In the genomic region with DNA sequence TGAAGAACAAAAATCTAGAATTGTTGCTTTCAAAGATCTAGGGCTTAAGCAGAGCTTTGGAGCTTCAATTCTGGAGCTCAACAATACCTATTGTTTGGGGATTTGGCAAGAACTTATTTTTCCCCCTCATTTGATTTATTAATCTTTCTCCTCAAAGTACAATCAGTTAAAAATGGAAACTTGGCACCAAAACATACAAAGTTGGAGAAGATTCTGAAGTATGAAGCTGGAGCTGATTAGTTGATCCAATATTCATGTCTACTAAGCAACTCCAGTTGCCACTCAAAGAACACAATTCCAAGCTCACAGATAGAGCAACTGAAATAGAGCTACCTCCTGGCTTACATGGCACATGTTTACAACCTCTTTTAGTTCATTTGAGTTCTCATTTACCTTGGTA, we compare ENCODE assay signal across 28 cellular contexts. TPM values are rescaled to one million over a fixed set of nuclear protein-coding genes. Genes with fewer than 3 reads are reported as not detected.
"Had no signal": no experiment of that assay in that cellular context is flagged by ENCODE, and none has a peak within 500 bp of the region (broad histone marks: within the 10 kb centered on the region; RNA-seq: fewer than 3 reads in every experiment).

No MANE protein-coding gene starts in this region.

- DNase-seq: activated CD4-positive, alpha-beta T cell treated with anti-CD3 and anti-CD28 coated beads for 4 hours; activated CD4-positive, alpha-beta T cell treated with anti-CD3 and anti-CD28 coated beads, Interleukin-2, amount 50 U/mL, for 48 hours; activated CD8-positive, alpha-beta memory T cell treated with anti-CD3 and anti-CD28 coated beads for 24 hours; activated gamma-delta T cell; activated naive CD4-positive, alpha-beta T cell treated with anti-CD3 and anti-CD28 coated beads, Interleukin-2, amount 50 U/mL, for 16 hours; activated T-cell treated with anti-CD3 and anti-CD28 coated beads, Interleukin-2, amount 50 U/mL, for 1 hour; amygdala; cerebellar nuclear complex; cortex of kidney; head of caudate nucleus; hippocampal formation; immature natural killer cell; lower lobe of right lung; mesendoderm; nephron progenitor cell; ovary; right cardiac atrium; SHP77 treated with DMSO at 0.1 percent for 48 hours; spleen; stimulated activated naive CD4-positive, alpha-beta T cell treated with Interleukin-2 at 50 U/mL for 16 hours; thyroid gland; upper lobe of left lung had no signal

- H3K27me3 ChIP-seq: ovary, thyroid gland, upper lobe of left lung had no signal

- H3K36me3 ChIP-seq: lower lobe of right lung, ovary, spleen, thyroid gland, upper lobe of left lung had no signal

- ATAC-seq: esophagus mucosa, left lobe of liver, lower lobe of right lung, right cardiac atrium had no signal

- H3K4me3 ChIP-seq: lower lobe of right lung, ovary, SK-N-MC, spleen, thyroid gland, upper lobe of left lung had no signal

- H3K27ac ChIP-seq: lower lobe of right lung, SK-N-MC, thyroid gland, VCaP had no signal

- H3K9me3 ChIP-seq: lower lobe of right lung, ovary, spleen, thyroid gland, upper lobe of left lung had no signal

RNA-seq across cellular contexts. Expression of a gene that starts 3.8 kb away (rescaled TPM):
- total RNA-seq: mononuclear cell; T-helper 1 cell treated with Interleukin-12 subunit alpha and Interleukin-12 subunit beta and Interleukin-4 antibody, amounts not matched to agents 30 ng/mL and 1 ng/mL, for 36 hours had no signal
- polyA plus RNA-seq: immature natural killer cell had no signal
